Comparison of ENCODE assay signal across 28 cellular contexts in genomic region chr11:71548716-71549151, GRCh38. TPM values are rescaled to one million over a fixed set of nuclear protein-coding genes. Genes with fewer than 3 reads are reported as not detected.
DNase-seq lines count a peak whose midpoint lies in the region; FAIRE-seq and TF ChIP-seq lines count a peak whose summit lies in the region.
"Had no signal": no experiment of that assay in that cellular context is flagged by ENCODE, and none has a peak within 500 bp of the region (broad histone marks: within the 10 kb centered on the region; RNA-seq: fewer than 3 reads in every experiment).

No MANE protein-coding gene starts in this region.

- intact Hi-C loops in kidney (cut with DNase I): no loop called here

- H3K27ac ChIP-seq in kidney (ENCODE audit: low read depth in 2 of 2, low read length in 2 of 2) (no peak overlapping the region), hepatocyte (no peak overlapping the region)
- H3K27ac ChIP-seq: heart right ventricle, pancreas, stomach, tibial nerve had no signal

- no peaks in the 10 kb centered on the region for H3K27me3 ChIP-seq in hepatocyte
- H3K27me3 ChIP-seq: pancreas, tibial nerve had no signal

- H2AFZ ChIP-seq in hepatocyte: no peak overlapping the region

- WGBS in hepatocyte (ENCODE audit: low lambda C conversion rate, missing lambda C conversion rate): 83% methylated on average over 5 of the region's 5 CpGs

- H3K9me2 ChIP-seq in hepatocyte (replicated peaks; ENCODE audit: insufficient read depth): no peaks in the 10 kb centered on the region

- DNase-seq in Kasumi-1 (lab: John Stamatoyannopoulos, UW) (peak; percentile 16 to 24), kidney (peak; percentile 47), hepatocyte (ENCODE audit: low spot score) (no peak), 8988T (no peak)
- DNase-seq: activated CD4-positive, alpha-beta T cell treated with anti-CD3 and anti-CD28 coated beads for 36 hours; activated CD8-positive, alpha-beta memory T cell treated with anti-CD3 and anti-CD28 coated beads for 24 hours; activated T-cell treated with anti-CD3 and anti-CD28 coated beads, Interleukin-2, amount 50 U/mL, for 24 hours; CD4-positive, alpha-beta T cell; effector CD4-positive, alpha-beta T cell; HCEC 1CT; heart right ventricle; mesendoderm; naive thymus-derived CD4-positive, alpha-beta T cell; NCI-H2171 treated with DMSO at 0.1 percent for 48 hours; NCI-H524 treated with DMSO at 0.1 percent for 48 hours; pancreas; right cardiac atrium; stomach had no signal

- no peaks in the 10 kb centered on the region for H4K20me1 ChIP-seq in hepatocyte (ENCODE audit: insufficient read depth, poor library complexity, severe bottlenecking)

- H3K36me3 ChIP-seq in kidney (ENCODE audit: control insufficient read depth in 1 of 2, insufficient read depth in 2 of 2, low read length in 2 of 2) (no peaks in the 10 kb centered on the region), hepatocyte (replicated peaks; ENCODE audit: insufficient read depth, low read depth) (no peaks in the 10 kb centered on the region)
- H3K36me3 ChIP-seq: heart right ventricle, pancreas, stomach had no signal

- H3K4me1 ChIP-seq in kidney (ENCODE audit: control insufficient read depth in 1 of 2, insufficient read depth in 1 of 2, low read depth in 1 of 2, low read length in 2 of 2) (no peaks in the 10 kb centered on the region), hepatocyte (ENCODE audit: insufficient read depth) (peaks cover 7% of the 10 kb centered on the region)
- H3K4me1 ChIP-seq: pancreas, stomach had no signal

- H3K4me3 ChIP-seq in kidney (ENCODE audit: low read length in 2 of 2) (no peak overlapping the region), hepatocyte (no peak overlapping the region)
- H3K4me3 ChIP-seq: heart right ventricle, pancreas, stomach, tibial nerve had no signal

- FAIRE-seq in kidney (lab: Jason Lieb, UNC): no peak
- FAIRE-seq: pancreas had no signal

- H3K79me2 ChIP-seq in hepatocyte: no peaks in the 10 kb centered on the region

- TF ChIP-seq CTCF in kidney (IDR thresholded peaks at IDR 0.05; ENCODE audit: borderline replicate concordance, extremely low read depth, insufficient read depth) (no peak), hepatocyte (IDR thresholded peaks at IDR 0.05; ENCODE audit: poor library complexity) (no peak)

- no peak overlapping the region for H3K9ac ChIP-seq in kidney (ENCODE audit: low read length in 2 of 2)

- no peaks in the 10 kb centered on the region for H3K9me3 ChIP-seq in kidney (ENCODE audit: control insufficient read depth in 1 of 2, low read length in 2 of 2)
- H3K9me3 ChIP-seq in hepatocyte (ENCODE audit: low read depth): no peaks in the 10 kb centered on the region
- H3K9me3 ChIP-seq: heart right ventricle, pancreas, stomach had no signal

- H3K4me2 ChIP-seq in hepatocyte: no peak overlapping the region

RNA-seq across cellular contexts. Expression of gene KRTAP5-9, which starts 0.5 kb away (rescaled TPM):
- total RNA-seq in kidney (0.66 TPM), hepatocyte (0.23 TPM in 1 of 2 replicates, not detected in the other)
- polyA plus RNA-seq in kidney (ENCODE audit: insufficient read depth, low read depth, low replicate concordance) (not detected), hepatocyte (0.13 TPM in 1 of 2 replicates, not detected in the other)
- total RNA-seq: epithelial cell of proximal tubule; fibroblast of villous mesenchyme; G401; heart right ventricle; MCF 10A; right cardiac atrium; RPMI7951; SK-MEL-5; stomach; T-helper 1 cell treated with Interleukin-12 subunit alpha and Interleukin-12 subunit beta and Interleukin-4 antibody, amounts not matched to agents 30 ng/mL and 1 ng/mL, for 36 hours had no signal
- polyA plus RNA-seq: adipose tissue; heart right ventricle; naive thymus-derived CD4-positive, alpha-beta T cell; right cardiac atrium had no signal

RNA-seq across cellular contexts. Expression of gene KRTAP5-8, which starts 10.9 kb away (rescaled TPM):
- total RNA-seq in kidney: 0.35 TPM
- polyA plus RNA-seq in kidney (ENCODE audit: insufficient read depth, low read depth, low replicate concordance): 1.8 TPM
- total RNA-seq in hepatocyte: not detected in 2 replicates
- polyA plus RNA-seq in hepatocyte: 0.26 TPM in 1 of 2 replicates, not detected in the other
- total RNA-seq: activated CD4-positive, alpha-beta T cell treated with anti-CD3 and anti-CD28 coated beads for 36 hours; CD4-positive, alpha-beta T cell; epithelial cell of proximal tubule; fibroblast of villous mesenchyme; G401; heart right ventricle; MCF 10A; naive thymus-derived CD4-positive, alpha-beta T cell; right cardiac atrium; RPMI7951 had no signal
- polyA plus RNA-seq: adipose tissue; heart right ventricle; naive thymus-derived CD4-positive, alpha-beta T cell; right cardiac atrium had no signal

RNA-seq across cellular contexts. Expression of gene KRTAP5-10, which starts 16.6 kb away (rescaled TPM):
- not detected for total RNA-seq in kidney
- polyA plus RNA-seq in kidney (ENCODE audit: insufficient read depth, low read depth, low replicate concordance): not detected
- not detected in 2 replicates for total RNA-seq in hepatocyte
- polyA plus RNA-seq in hepatocyte: 0.12 TPM in 1 of 2 replicates, not detected in the other
- total RNA-seq: activated CD4-positive, alpha-beta T cell treated with anti-CD3 and anti-CD28 coated beads for 36 hours; CD4-positive, alpha-beta T cell; epithelial cell of proximal tubule; fibroblast of villous mesenchyme; G401; heart right ventricle; MCF 10A; naive thymus-derived CD4-positive, alpha-beta T cell; right cardiac atrium; RPMI7951; stomach; T-helper 1 cell treated with Interleukin-12 subunit alpha and Interleukin-12 subunit beta and Interleukin-4 antibody, amounts not matched to agents 30 ng/mL and 1 ng/mL, for 36 hours; tibial nerve had no signal
- polyA plus RNA-seq: adipose tissue; heart right ventricle; naive thymus-derived CD4-positive, alpha-beta T cell; right cardiac atrium; stomach had no signal

RNA-seq across cellular contexts. Expression of gene KRTAP5-7, which starts 21.7 kb away (rescaled TPM):
- total RNA-seq in kidney (0.22 TPM), hepatocyte (0.12 TPM in 1 of 2 replicates, not detected in the other)
- polyA plus RNA-seq in kidney (ENCODE audit: insufficient read depth, low read depth, low replicate concordance) (not detected), hepatocyte (not detected in 2 replicates)
- total RNA-seq: CD4-positive, alpha-beta T cell; epithelial cell of proximal tubule; fibroblast of villous mesenchyme; G401; left lobe of liver; MCF 10A; right cardiac atrium; RPMI7951 had no signal
- polyA plus RNA-seq: naive thymus-derived CD4-positive, alpha-beta T cell; right cardiac atrium had no signal

RNA-seq across cellular contexts. Expression of gene KRTAP5-11, which starts 33.9 kb away (rescaled TPM):
- total RNA-seq in kidney (not detected), hepatocyte (not detected in 2 replicates)
- polyA plus RNA-seq in kidney (ENCODE audit: insufficient read depth, low read depth, low replicate concordance) (not detected), hepatocyte (not detected in 2 replicates)
- total RNA-seq: activated CD4-positive, alpha-beta T cell treated with anti-CD3 and anti-CD28 coated beads for 36 hours; CD4-positive, alpha-beta T cell; epithelial cell of proximal tubule; fibroblast of villous mesenchyme; G401; heart right ventricle; left lobe of liver; MCF 10A; naive thymus-derived CD4-positive, alpha-beta T cell; pancreas; right cardiac atrium; RPMI7951; SK-MEL-5; stomach; T-helper 1 cell treated with Interleukin-12 subunit alpha and Interleukin-12 subunit beta and Interleukin-4 antibody, amounts not matched to agents 30 ng/mL and 1 ng/mL, for 36 hours; tibial nerve had no signal
- polyA plus RNA-seq: adipose tissue; heart right ventricle; naive thymus-derived CD4-positive, alpha-beta T cell; right cardiac atrium; stomach had no signal

Comparison
In these comparisons a context has a peak if more than half of its experiments do, and no peak if none do; other contexts are left out.
1. DNase-seq: peak in Kasumi-1 (2 of 2) and kidney (single experiment); none in hepatocyte (single experiment) and 8988T (single experiment).